ENCODE assay signal across 8 cellular contexts in the genomic region with DNA sequence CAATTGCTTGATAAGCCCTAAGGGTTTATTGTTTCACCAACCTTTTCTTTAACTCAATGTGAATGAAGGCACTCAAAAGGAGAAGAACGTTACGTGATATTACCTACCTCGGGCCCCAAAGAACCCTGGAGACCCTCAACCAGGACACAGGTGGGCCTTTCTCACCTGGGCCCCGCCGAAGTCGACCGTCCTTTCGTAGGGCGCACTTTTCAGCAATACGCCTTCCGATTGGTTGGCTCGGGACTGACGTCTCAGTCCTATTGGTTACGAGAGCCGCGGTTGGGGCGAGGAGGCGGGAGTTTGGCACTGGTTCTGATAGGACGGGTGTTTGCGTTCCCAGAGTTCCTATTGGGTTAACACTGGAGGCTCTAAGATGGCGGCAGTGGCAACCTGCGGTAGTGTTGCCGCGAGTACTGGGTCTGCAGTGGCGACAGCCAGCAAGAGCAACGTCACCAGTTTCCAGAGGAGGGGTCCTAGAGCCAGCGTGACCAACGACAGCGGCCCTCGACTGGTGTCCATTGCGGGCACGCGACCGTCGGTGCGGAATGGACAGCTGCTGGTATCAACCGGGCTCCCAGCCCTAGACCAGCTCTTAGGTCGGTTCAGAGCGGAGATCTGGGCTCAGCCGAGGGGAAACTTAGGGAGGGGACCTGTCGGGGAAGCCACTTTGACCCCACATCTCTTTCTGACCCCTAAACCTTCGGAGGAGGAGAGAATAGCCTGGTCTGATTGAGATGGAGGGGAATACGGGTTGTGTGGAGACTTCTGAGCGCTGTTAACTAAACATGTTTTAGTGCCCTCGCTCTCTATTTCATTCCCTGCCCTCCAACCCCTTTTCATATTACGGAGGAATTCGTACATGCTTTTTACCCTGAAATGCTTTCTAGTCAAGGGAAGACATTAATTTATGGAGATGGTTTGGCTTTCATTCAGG. TPM values are rescaled to one million over a fixed set of nuclear protein-coding genes. Genes with fewer than 3 reads are reported as not detected.
DNase-seq lines count a peak whose midpoint lies in the region; ATAC-seq and TF ChIP-seq lines count a peak whose summit lies in the region.

A gene with protein sequence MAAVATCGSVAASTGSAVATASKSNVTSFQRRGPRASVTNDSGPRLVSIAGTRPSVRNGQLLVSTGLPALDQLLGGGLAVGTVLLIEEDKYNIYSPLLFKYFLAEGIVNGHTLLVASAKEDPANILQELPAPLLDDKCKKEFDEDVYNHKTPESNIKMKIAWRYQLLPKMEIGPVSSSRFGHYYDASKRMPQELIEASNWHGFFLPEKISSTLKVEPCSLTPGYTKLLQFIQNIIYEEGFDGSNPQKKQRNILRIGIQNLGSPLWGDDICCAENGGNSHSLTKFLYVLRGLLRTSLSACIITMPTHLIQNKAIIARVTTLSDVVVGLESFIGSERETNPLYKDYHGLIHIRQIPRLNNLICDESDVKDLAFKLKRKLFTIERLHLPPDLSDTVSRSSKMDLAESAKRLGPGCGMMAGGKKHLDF (plus strand): TSS at position 356 of the 934 bp plus-strand sequence. CDS start 18 bp downstream, at position 374.
A gene with protein sequence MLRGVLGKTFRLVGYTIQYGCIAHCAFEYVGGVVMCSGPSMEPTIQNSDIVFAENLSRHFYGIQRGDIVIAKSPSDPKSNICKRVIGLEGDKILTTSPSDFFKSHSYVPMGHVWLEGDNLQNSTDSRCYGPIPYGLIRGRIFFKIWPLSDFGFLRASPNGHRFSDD (minus strand): TSS at position 211 of the 934 bp plus-strand sequence. CDS start 46,346 bp downstream, outside the sequence.

- H3K4me3 ChIP-seq in BE2C (ENCODE audit: low read depth, low read length) (peak within 1 kb of the TSS; percentile 90), colonic mucosa (peak within 1 kb of the TSS; percentile 89)

- peak; percentile 100 for ATAC-seq in HG03460 (IDR thresholded peaks at IDR 0.05; ENCODE audit: unreplicated experiment)

- no peaks in the 10 kb centered on the region for H3K9me3 ChIP-seq in BE2C
- H3K9me3 ChIP-seq in colonic mucosa, result no peaks in the 10 kb centered on the region

- peak within 1 kb of the TSS; percentile 52 for H3K27ac ChIP-seq in colonic mucosa

- intact Hi-C loops in colonic mucosa (cut with DNase I), result no loop called here

- TF ChIP-seq CTCF in BE2C (IDR thresholded peaks at IDR 0.05; ENCODE audit: low read depth, low read length) (no peak), colonic mucosa (IDR thresholded peaks at IDR 0.05) (no peak)

- H3K4me1 ChIP-seq in BE2C (no peaks in the 10 kb centered on the region), colonic mucosa (no peaks in the 10 kb centered on the region)

- DNase-seq in BE2C (peak; percentile 89), GM19240 (ENCODE audit: insufficient read length, low spot score) (peak; percentile 83), NCI-H526 (lab: John Stamatoyannopoulos, UW) (peak; percentile 98 to 100), colonic mucosa (peak; percentile 98), left kidney (ENCODE audit: low read depth, low spot score) (peak; percentile 99)
- DNase-seq in activated CD4-positive, alpha-beta T cell treated with anti-CD3 and anti-CD28 coated beads for 48 hours, result peak; percentile 96
- DNase-seq in stimulated activated CD4-positive, alpha-beta T cell treated with anti-CD3 and anti-CD28 coated beads, Interleukin-2, amount 100 ng/mL, for 24 hours, result peak; percentile 93 to 96

- H3K9ac ChIP-seq in colonic mucosa (ENCODE audit: low read depth in 2 of 2, low read length in 2 of 2), result peak within 1 kb of the TSS; percentile 75 to 85

- H3K36me3 ChIP-seq in BE2C, result no peaks in the 10 kb centered on the region
- no peaks in the 10 kb centered on the region for H3K36me3 ChIP-seq in colonic mucosa

- H3K27me3 ChIP-seq in BE2C, result no peaks in the 10 kb centered on the region
- H3K27me3 ChIP-seq in colonic mucosa, result no peaks in the 10 kb centered on the region

RNA-seq across cellular contexts. Expression of the first gene that starts in this region (rescaled TPM):
- polyA plus RNA-seq in BE2C (2012; ENCODE audit: insufficient read depth, insufficient read length, low read depth), result 9.0 TPM
- total RNA-seq in colonic mucosa, result 10 to 100 TPM; 17.0 to 22.8 TPM

RNA-seq across cellular contexts. Expression of the second gene that starts in this region (rescaled TPM):
- polyA plus RNA-seq in BE2C (2012; ENCODE audit: insufficient read depth, insufficient read length, low read depth), result 36.4 TPM
- 10 to 100 TPM; 17.9 to 29.1 TPM for total RNA-seq in colonic mucosa

Comparison
In these comparisons a context has a peak if more than half of its experiments do, and no peak if none do; other contexts are left out.
1. Peak in every context shown above with its lines: DNase-seq, ATAC-seq, H3K4me3 ChIP-seq and H3K27ac ChIP-seq.